7 cellular contexts compared by ENCODE assay signal in genomic region chr19:48445606-48446481, GRCh38. TPM values are rescaled to one million over a fixed set of nuclear protein-coding genes. Genes with fewer than 3 reads are reported as not detected.
A peak's percentile ranks its signal among the peaks of the same experiment; 100 is the strongest.
DNase-seq lines count a peak whose midpoint lies in the region; ATAC-seq, FAIRE-seq and TF ChIP-seq lines count a peak whose summit lies in the region.

Gene GRWD1, plus strand, starts transcription at chr19:48445983. Its CDS starts 23 bp downstream, at chr19:48446006.

- peak; percentile 94 for DNase-seq in NCI-H2107 treated with DMSO at 0.1 percent for 48 hours (lab: John Stamatoyannopoulos, UW; ENCODE audit: unreplicated experiment)
- peak; percentile 91 to 97 (median 92) for DNase-seq in body of pancreas
- DNase-seq in iPS DF 4.7 (ENCODE audit: extremely low read depth, low spot score): peak; percentile 91
- DNase-seq in sigmoid colon: peak; percentile 97

- peaks cover 24% of the 10 kb centered on the region for H3K4me1 ChIP-seq in body of pancreas
- H3K4me1 ChIP-seq in sigmoid colon: peaks cover 0 to 34% (median 30%) of the 10 kb centered on the region in 4 donors

- TF ChIP-seq CTCF in body of pancreas (IDR thresholded peaks at IDR 0.05): no peak
- no peak for TF ChIP-seq CTCF in sigmoid colon (IDR thresholded peaks at IDR 0.05)

- 0% methylated on average over 29 to 60 of the region's 61 CpGs for WGBS in body of pancreas, 2 donors
- 0% methylated on average over 61 of the region's 61 CpGs for WGBS in sigmoid colon, 2 donors

- ATAC-seq in GM18517 (IDR thresholded peaks at IDR 0.05; ENCODE audit: unreplicated experiment) (peak; percentile 83), HG03064 (IDR thresholded peaks at IDR 0.05; ENCODE audit: low read depth, unreplicated experiment) (peak; percentile 75), body of pancreas (peak; percentile 92)

- intact Hi-C loops in body of pancreas (cut with DNase I) (no loop called here), sigmoid colon (cut with DNase I) (loop anchor here (2.0 kb wide), 1 partner anchor 23 kb away; the partner anchor contains the start of gene CYTH2)

- peaks cover 0 to 4% (median 0%) of the 10 kb centered on the region in 3 donors for H3K9me3 ChIP-seq in body of pancreas
- H3K9me3 ChIP-seq in sigmoid colon: no peaks in the 10 kb centered on the region

- FAIRE-seq in TTC549 (lab: Jason Lieb, UNC): peak; percentile 94

- no peaks in the 10 kb centered on the region for H3K27me3 ChIP-seq in body of pancreas
- peaks cover 21 to 36% (median 27%) of the 10 kb centered on the region in 3 donors for H3K27me3 ChIP-seq in sigmoid colon

- TF ChIP-seq EP300 in sigmoid colon (IDR thresholded peaks at IDR 0.05): peak in 1 of 4 donors; percentile 4

- peak within 1 kb of the TSS; percentile 74 to 86 (median 80) for H3K27ac ChIP-seq in body of pancreas
- peak within 1 kb of the TSS; percentile 81 to 86 (median 85) for H3K27ac ChIP-seq in sigmoid colon

- H3K4me3 ChIP-seq in body of pancreas (peak within 1 kb of the TSS; percentile 33 to 89), sigmoid colon (peak within 1 kb of the TSS; percentile 59 to 98 (median 82))

- H3K36me3 ChIP-seq in body of pancreas (replicated peaks in 1 of 2; ENCODE audit: insufficient read depth in 1 of 2, low read depth in 2 of 2) (peaks cover 5 to 11% of the 10 kb centered on the region in 2 donors), sigmoid colon (peaks cover 10 to 39% (median 17%) of the 10 kb centered on the region in 4 donors)

- TF ChIP-seq POLR2A in body of pancreas (IDR thresholded peaks at IDR 0.05): peak in 2 of 3 donors; percentile 72 to 76
- no peak for TF ChIP-seq POLR2A in sigmoid colon (IDR thresholded peaks at IDR 0.05)

RNA-seq across cellular contexts. Expression of gene GRWD1, which starts in this region (rescaled TPM):
- total RNA-seq in body of pancreas (10 to 100 TPM; 11.9 TPM), sigmoid colon (10 to 100 TPM; 12.5 to 25.5 (median 17.6) TPM)
- 10 to 100 TPM in 1 of 3 donors, 1 to 10 TPM in 2; 7.8 to 21.5 (median 9.9) TPM for polyA plus RNA-seq in sigmoid colon

Comparison
In these comparisons a context has a peak if more than half of its experiments do, and no peak if none do; other contexts are left out.
1. Peak in every context shown above with its lines: DNase-seq, ATAC-seq, H3K4me3 ChIP-seq and H3K27ac ChIP-seq.
2. POLR2A ChIP-seq: peak in body of pancreas (2 of 3); none in sigmoid colon (0 of 2).